Comparison of ENCODE assay signal across 8 cellular contexts in the genomic region with DNA sequence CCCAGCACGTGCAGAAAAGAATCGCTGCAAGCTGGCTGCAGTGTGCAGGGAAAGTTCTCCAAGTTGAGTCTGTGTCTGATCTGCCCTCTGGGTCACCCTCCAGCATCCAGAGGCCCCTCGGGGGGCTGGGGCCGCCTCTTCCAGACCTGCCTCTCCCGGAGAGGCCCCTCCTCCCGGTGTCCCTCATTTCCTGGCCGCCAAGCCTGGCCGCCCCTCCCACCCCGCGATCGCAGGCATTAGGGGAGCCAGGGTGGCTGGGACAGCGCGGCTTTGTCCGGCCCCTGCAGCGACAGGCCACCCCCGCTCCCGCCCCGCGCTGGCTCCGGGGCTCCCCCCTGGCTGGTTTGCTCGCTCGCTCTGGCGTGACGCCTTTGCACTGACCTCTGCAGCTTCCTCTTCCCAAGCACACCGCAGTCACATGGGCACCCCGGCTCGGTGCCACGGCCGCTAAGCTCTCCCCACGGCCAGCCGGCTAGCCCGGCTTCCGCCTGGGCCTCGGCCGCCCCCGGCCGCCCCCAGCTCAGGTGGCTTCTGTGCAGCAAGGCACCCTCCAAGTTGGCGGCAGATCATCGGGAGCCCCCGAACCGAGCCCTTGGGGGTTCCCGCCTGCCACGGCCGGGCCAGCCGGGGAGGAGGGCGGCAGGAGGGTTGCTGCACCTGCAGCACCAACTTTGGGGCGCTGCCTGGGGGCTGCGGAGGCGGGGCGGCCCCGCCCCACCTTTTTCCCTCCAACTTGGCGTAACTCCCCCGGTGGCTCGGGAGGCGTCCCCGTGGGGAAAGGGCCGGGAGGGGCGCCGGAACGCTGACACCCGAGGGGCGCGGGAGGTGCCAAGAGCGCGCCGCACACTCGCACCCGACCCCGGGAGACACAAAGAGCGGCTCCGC. TPM values are rescaled to one million over a fixed set of nuclear protein-coding genes. Genes with fewer than 3 reads are reported as not detected.
DNase-seq lines count a peak whose midpoint lies in the region; ATAC-seq and TF ChIP-seq lines count a peak whose summit lies in the region.

No MANE protein-coding gene starts in this region.

- peaks cover 28% of the 10 kb centered on the region for H3K36me3 Mint-ChIP-seq in Calu3 (ENCODE audit: insufficient read depth, unreplicated experiment)
- H3K36me3 Mint-ChIP-seq in activated T-helper 2 cell treated with anti-CD3 and anti-CD28 coated beads, Interferon-gamma antibody, Interleukin-2, Interleukin-4, amounts not matched to agents 10 μg/mL and 5 μg/mL and 100 μg/mL, durations not matched to agents 14 hours and 24 hours and 36 hours (ENCODE audit: low read depth) = peaks cover 23% of the 10 kb centered on the region
- H3K36me3 Mint-ChIP-seq in nephron (ENCODE audit: low read depth) = peaks cover 19% of the 10 kb centered on the region

- ATAC-seq in GM19452 (IDR thresholded peaks at IDR 0.05; ENCODE audit: unreplicated experiment) = peak; percentile 66
- peak; percentile 48 for ATAC-seq in HG03520 (IDR thresholded peaks at IDR 0.05; ENCODE audit: unreplicated experiment)

- peak overlapping the region; percentile 97 for H3K4me2 ChIP-seq in OCI-LY7 (ENCODE audit: low read length)

- no peaks in the 10 kb centered on the region for H3K27me3 Mint-ChIP-seq in Calu3 (ENCODE audit: unreplicated experiment)
- H3K27me3 Mint-ChIP-seq in activated T-helper 2 cell treated with anti-CD3 and anti-CD28 coated beads, Interferon-gamma antibody, Interleukin-2, Interleukin-4, amounts not matched to agents 10 μg/mL and 5 μg/mL and 100 μg/mL, durations not matched to agents 14 hours and 24 hours and 36 hours (ENCODE audit: low read depth) = no peaks in the 10 kb centered on the region
- peaks cover 17% of the 10 kb centered on the region for H3K27me3 Mint-ChIP-seq in nephron (ENCODE audit: low read depth)

- peak; percentile 91 for DNase-seq in Calu3
- DNase-seq in OCI-LY7 (ENCODE audit: low spot score) = peak; percentile 89
- peak; percentile 32 for DNase-seq in activated T-helper 2 cell treated with anti-CD3 and anti-CD28 coated beads, Interferon-gamma antibody, Interleukin-2, Interleukin-4, amounts not matched to agents 10 μg/mL and 5 μg/mL and 100 μg/mL, durations not matched to agents 14 hours and 24 hours and 36 hours (ENCODE audit: low spot score)
- DNase-seq in foreskin fibroblast = peak; percentile 70 to 90
- peak; percentile 66 to 73 for DNase-seq in tibial nerve (ENCODE audit: low spot score in 2 of 2)

- peak overlapping the region; percentile 93 for H3K27ac ChIP-seq in OCI-LY7 (ENCODE audit: low read depth, low read length, poor library complexity, severe bottlenecking)
- H3K27ac ChIP-seq in tibial nerve = peak overlapping the region; percentile 77 to 93 (median 84)

- peak in 1 of 2 donors; percentile 9 for TF ChIP-seq POLR2A in tibial nerve (IDR thresholded peaks at IDR 0.05)

- H3K9me3 ChIP-seq in OCI-LY7 (ENCODE audit: low read length) = no peaks in the 10 kb centered on the region
- no peaks in the 10 kb centered on the region for H3K9me3 ChIP-seq in tibial nerve

- CTCF ChIA-PET in Calu3 (lab: Charles Lee) (interaction anchor here (1.0 to 1.4 kb wide), 6 partner anchors 8 to 150 kb away, joined by 3 to 4 read pairs (median 3); no protein-coding TSS in a partner anchor), OCI-LY7 (lab: Charles Lee; ENCODE audit: unreplicated experiment) (no interaction called here)

- TF ChIP-seq CTCF in Calu3 (IDR thresholded peaks at IDR 0.05; ENCODE audit: unreplicated experiment) = no peak
- 0 out of 2 replicates have a peak, but pooled peaks have one; percentile 14 for TF ChIP-seq CTCF in OCI-LY7 (conservative IDR thresholded peaks at IDR 0.05; ENCODE audit: low read length)
- no peak for TF ChIP-seq CTCF in foreskin fibroblast (IDR thresholded peaks at IDR 0.05; ENCODE audit: low read depth, low read length)
- no peak for TF ChIP-seq CTCF in nephron (IDR thresholded peaks at IDR 0.05; ENCODE audit: unreplicated experiment in 3 of 3)
- TF ChIP-seq CTCF in tibial nerve (IDR thresholded peaks at IDR 0.05) = no peak

- H3K4me3 Mint-ChIP-seq in Calu3 (ENCODE audit: low read depth, unreplicated experiment) (peak overlapping the region; percentile 84), nephron (peak overlapping the region; percentile 79 to 81 (median 81))
- H3K4me3 Mint-ChIP-seq in activated T-helper 2 cell treated with anti-CD3 and anti-CD28 coated beads, Interferon-gamma antibody, Interleukin-2, Interleukin-4, amounts not matched to agents 10 μg/mL and 5 μg/mL and 100 μg/mL, durations not matched to agents 14 hours and 24 hours and 36 hours (ENCODE audit: low read depth) = peak overlapping the region; percentile 74

- POLR2A ChIA-PET in OCI-LY7 (lab: Charles Lee) = interaction anchor here (0.6 to 2.0 kb wide), 14 partner anchors 7 to 757 kb away, joined by 3 to 7 read pairs (median 4); a partner anchor contains a TSS

- H3K27me3 ChIP-seq in tibial nerve = no peaks in the 10 kb centered on the region

- H3K36me3 ChIP-seq in OCI-LY7 (ENCODE audit: insufficient read depth, low read length) (peaks cover 16% of the 10 kb centered on the region; the same call in 1 of the 2 replicates), tibial nerve (peaks cover 0 to 14% (median 0%) of the 10 kb centered on the region in 3 donors)

- H3K9me2 ChIP-seq in OCI-LY7 (ENCODE audit: insufficient read depth, low read length) = no peaks in the 10 kb centered on the region

- H3K4me1 ChIP-seq in OCI-LY7 (ENCODE audit: insufficient read depth, low read length, poor library complexity, severe bottlenecking) (peaks cover 48% of the 10 kb centered on the region), tibial nerve (peaks cover 0 to 53% (median 21%) of the 10 kb centered on the region in 4 donors)

- intact Hi-C loops in Calu3 (cut with micrococcal nuclease; ENCODE audit: unreplicated experiment) = no loop called here
- intact Hi-C loops in OCI-LY7 (cut with micrococcal nuclease; ENCODE audit: unreplicated experiment) = loop anchor here (1.0 to 5.0 kb wide), 5 partner anchors 14 to 255 kb away; a partner anchor contains a TSS
- intact Hi-C loops in activated T-helper 2 cell treated with anti-CD3 and anti-CD28 coated beads, Interferon-gamma antibody, Interleukin-2, Interleukin-4, amounts not matched to agents 10 μg/mL and 5 μg/mL and 100 μg/mL, durations not matched to agents 14 hours and 24 hours and 36 hours (cut with micrococcal nuclease) = loop anchor here (5.0 kb wide), 3 partner anchors 45 to 135 kb away; a partner anchor contains a TSS

- H2AFZ ChIP-seq in OCI-LY7 (ENCODE audit: low read length) = peak overlapping the region; percentile 73; the same call in 1 of the 2 replicates

- H3K9me3 Mint-ChIP-seq in Calu3 (ENCODE audit: low read depth, unreplicated experiment) = no peaks in the 10 kb centered on the region
- no peaks in the 10 kb centered on the region for H3K9me3 Mint-ChIP-seq in activated T-helper 2 cell treated with anti-CD3 and anti-CD28 coated beads, Interferon-gamma antibody, Interleukin-2, Interleukin-4, amounts not matched to agents 10 μg/mL and 5 μg/mL and 100 μg/mL, durations not matched to agents 14 hours and 24 hours and 36 hours
- no peaks in the 10 kb centered on the region for H3K9me3 Mint-ChIP-seq in nephron

- peak overlapping the region; percentile 14 for H3K27ac Mint-ChIP-seq in Calu3 (ENCODE audit: unreplicated experiment)
- H3K27ac Mint-ChIP-seq in activated T-helper 2 cell treated with anti-CD3 and anti-CD28 coated beads, Interferon-gamma antibody, Interleukin-2, Interleukin-4, amounts not matched to agents 10 μg/mL and 5 μg/mL and 100 μg/mL, durations not matched to agents 14 hours and 24 hours and 36 hours = peak overlapping the region; percentile 62
- peak overlapping the region; percentile 90 to 95 (median 95) for H3K27ac Mint-ChIP-seq in nephron

- H4K20me1 ChIP-seq in OCI-LY7 (ENCODE audit: insufficient read depth, low read length) = no peaks in the 10 kb centered on the region

- H3K4me3 ChIP-seq in OCI-LY7 (ENCODE audit: low read depth, low read length, poor library complexity, severe bottlenecking) = peak overlapping the region; percentile 73
- peak overlapping the region; percentile 50 to 52 for H3K4me3 ChIP-seq in foreskin fibroblast (ENCODE audit: low read depth in 1 of 2, low read length in 2 of 2)
- peak overlapping the region; percentile 60 to 84 (median 72) for H3K4me3 ChIP-seq in tibial nerve

- no peaks in the 10 kb centered on the region for H3K79me2 ChIP-seq in OCI-LY7 (ENCODE audit: insufficient read depth, low read depth, low read length)

- BruUV-seq in Calu3 (replicated peaks; lab: Mats Ljungman, UMichigan) (no TSS peak), OCI-LY7 (replicated peaks; lab: Mats Ljungman, UMichigan) (no TSS peak)

- 0 to 2% methylated on average over 25 to 34 of the region's 71 CpGs for WGBS in tibial nerve, 2 donors

- peak in 1 of 2 donors; percentile 74 for TF ChIP-seq EP300 in tibial nerve (IDR thresholded peaks at IDR 0.05)

- H3K4me1 Mint-ChIP-seq in Calu3 (ENCODE audit: low read depth, unreplicated experiment) (peaks cover 21% of the 10 kb centered on the region), nephron (peaks cover 44% of the 10 kb centered on the region)
- H3K4me1 Mint-ChIP-seq in activated T-helper 2 cell treated with anti-CD3 and anti-CD28 coated beads, Interferon-gamma antibody, Interleukin-2, Interleukin-4, amounts not matched to agents 10 μg/mL and 5 μg/mL and 100 μg/mL, durations not matched to agents 14 hours and 24 hours and 36 hours (ENCODE audit: low read depth) = peaks cover 34% of the 10 kb centered on the region

RNA-seq across cellular contexts. Expression of a gene that starts 43.7 kb away (rescaled TPM):
- 23.8 and 24.7 TPM in 2 replicates for total RNA-seq in Calu3 (2022)
- total RNA-seq in OCI-LY7 (2014; rRNA removed; shearing (Covaris generic)) = 75.1 and 78.5 TPM in 2 replicates
- total RNA-seq in OCI-LY7 (2022) = 88.0 and 93.6 TPM in 2 replicates
- total RNA-seq in activated T-helper 2 cell treated with anti-CD3 and anti-CD28 coated beads, Interferon-gamma antibody, Interleukin-2, Interleukin-4, amounts not matched to agents 10 μg/mL and 5 μg/mL and 100 μg/mL, durations not matched to agents 14 hours and 24 hours and 36 hours = 56.2 and 59.3 TPM in 2 replicates
- total RNA-seq in tibial nerve = 10 to 100 TPM; 15.5 to 32.2 (median 20.8) TPM

Comparison
In these comparisons a context has a peak if more than half of its experiments do, and no peak if none do; other contexts are left out.
1. Peak in every context shown above with its lines: DNase-seq, ATAC-seq, H3K4me3 ChIP-seq and H3K27ac ChIP-seq.
2. DNase-seq: peak in every context shown above with its lines; median percentile 91 in Calu3; 89 in OCI-LY7; 80 in foreskin fibroblast; 70 in tibial nerve; 32 in activated T-helper 2 cell treated with anti-CD3 and anti-CD28 coated beads, Interferon-gamma antibody, Interleukin-2, Interleukin-4, amounts not matched to agents 10 μg/mL and 5 μg/mL and 100 μg/mL, durations not matched to agents 14 hours and 24 hours and 36 hours.
3. H3K27ac Mint-ChIP-seq: peak in every context shown above with its lines; median percentile 95 in nephron; 62 in activated T-helper 2 cell treated with anti-CD3 and anti-CD28 coated beads, Interferon-gamma antibody, Interleukin-2, Interleukin-4, amounts not matched to agents 10 μg/mL and 5 μg/mL and 100 μg/mL, durations not matched to agents 14 hours and 24 hours and 36 hours; 14 in Calu3.